21 cellular contexts compared by ENCODE assay signal in genomic region chr22:41231369-41231768, GRCh38. TPM values are rescaled to one million over a fixed set of nuclear protein-coding genes. Genes with fewer than 3 reads are reported as not detected.
DNase-seq lines count a peak whose midpoint lies in the region; ATAC-seq, FAIRE-seq and TF ChIP-seq lines count a peak whose summit lies in the region.
"Had no signal": no experiment of that assay in that cellular context is flagged by ENCODE, and none has a peak within 500 bp of the region (broad histone marks: within the 10 kb centered on the region; RNA-seq: fewer than 3 reads in every experiment).

No MANE protein-coding gene starts in this region.

- TF ChIP-seq CTCF in liver (IDR thresholded peaks at IDR 0.05; ENCODE audit: low read depth, low read length, missing input control) (no peak), HepG2 (CRISPR knock-in tag; IDR thresholded peaks at IDR 0.05) (no peak), endothelial cell (IDR thresholded peaks at IDR 0.05; ENCODE audit: unreplicated experiment) (no peak), nephron progenitor cell (IDR thresholded peaks at IDR 0.05) (no peak)

- H3K79me2 ChIP-seq in HepG2 (ENCODE audit: insufficient read depth, low read length) = no peaks in the 10 kb centered on the region

- no peak overlapping the region for H3K9ac ChIP-seq in liver (ENCODE audit: low read depth in 1 of 2, low read length in 2 of 2)
- H3K9ac ChIP-seq in HepG2 (ENCODE audit: insufficient read depth, low read depth, low read length) = no peak overlapping the region
- H3K9ac ChIP-seq: BLaER1 treated with 17β-estradiol and CSF1 and Interleukin-3, amounts not matched to agents 10 nM and 100 nM had no signal

- intact Hi-C loops in HepG2 (cut with micrococcal nuclease; ENCODE audit: unreplicated experiment) = no loop called here
- intact Hi-C loops in CD4-positive, alpha-beta memory T cell (cut with micrococcal nuclease) = no loop called here

- 73% methylated on average over 7 of the region's 7 CpGs for WGBS in liver
- WGBS in HepG2 (ENCODE audit: low lambda C conversion rate) = 98% methylated on average over 5 of the region's 7 CpGs

- TF ChIP-seq POLR2A in HepG2 (IDR thresholded peaks at IDR 0.05; ENCODE audit: insufficient read depth in 1 of 2, low read depth in 2 of 2, low read length in 2 of 2) = no peak

- no peak for FAIRE-seq in HepG2 (lab: Jason Lieb, UNC)
- FAIRE-seq: D721Med, G401.6, GM12891, GM18507, H54 had no signal

- TF ChIP-seq RAD21 in liver (IDR thresholded peaks at IDR 0.05) (peak in 1 of 2 donors; percentile 18), HepG2 (CRISPR knock-in tag; IDR thresholded peaks at IDR 0.05) (no peak)

- H3K4me1 ChIP-seq in liver (ENCODE audit: control insufficient read depth in 4 of 4, insufficient read depth in 4 of 4, low read length in 3 of 4) (peaks cover 3 to 37% (median 24%) of the 10 kb centered on the region in 4 donors), HepG2 (ENCODE audit: insufficient read depth, low read length) (peaks cover 16% of the 10 kb centered on the region)
- H3K4me1 ChIP-seq in CD4-positive, alpha-beta memory T cell (ENCODE audit: insufficient read depth, low read length) = no peaks in the 10 kb centered on the region
- H3K4me1 ChIP-seq: Caco-2 had no signal

- no peaks in the 10 kb centered on the region for H3K27me3 ChIP-seq in liver (ENCODE audit: control insufficient read depth in 4 of 4, insufficient read depth in 4 of 4, low read length in 3 of 4)
- H3K27me3 ChIP-seq in HepG2 (ENCODE audit: control insufficient read depth in 1 of 2, insufficient read depth in 2 of 2, low read length in 2 of 2) = no peaks in the 10 kb centered on the region
- no peaks in the 10 kb centered on the region for H3K27me3 ChIP-seq in CD4-positive, alpha-beta memory T cell (ENCODE audit: insufficient read depth, low read length)
- H3K27me3 ChIP-seq: BLaER1 treated with 17β-estradiol and CSF1 and Interleukin-3, amounts not matched to agents 10 nM and 100 nM had no signal

- no peak for TF ChIP-seq EP300 in HepG2 (IDR thresholded peaks at IDR 0.05; ENCODE audit: low read depth in 2 of 2, low read length in 2 of 2)
- TF ChIP-seq EP300 in HepG2 (CRISPR knock-in tag; IDR thresholded peaks at IDR 0.05; ENCODE audit: borderline replicate concordance) = no peak

- H3K27me3 Mint-ChIP-seq in endothelial cell (ENCODE audit: unreplicated experiment) (peaks cover 8% of the 10 kb centered on the region), nephron progenitor cell (ENCODE audit: low read depth, poor library complexity) (peaks cover 8% of the 10 kb centered on the region)
- H3K27me3 Mint-ChIP-seq in CD4-positive, alpha-beta memory T cell = no peaks in the 10 kb centered on the region
- H3K27me3 Mint-ChIP-seq: B cell had no signal

- H3K9me3 Mint-ChIP-seq in endothelial cell (ENCODE audit: unreplicated experiment) = no peaks in the 10 kb centered on the region
- H3K9me3 Mint-ChIP-seq in nephron progenitor cell = no peaks in the 10 kb centered on the region
- H3K9me3 Mint-ChIP-seq in CD4-positive, alpha-beta memory T cell = no peaks in the 10 kb centered on the region
- H3K9me3 Mint-ChIP-seq: GM23338 had no signal

- in situ Hi-C loops in HepG2 (cut with HindIII; ENCODE audit: extremely low pct_ligation_motif_present, low pct_unique_long_range_greater_than_20kb) = no loop called here

- H3K4me3 Mint-ChIP-seq in endothelial cell (ENCODE audit: unreplicated experiment) = peak overlapping the region; percentile 47
- H3K4me3 Mint-ChIP-seq in nephron progenitor cell = no peak overlapping the region
- H3K4me3 Mint-ChIP-seq in CD4-positive, alpha-beta memory T cell = no peak overlapping the region
- H3K4me3 Mint-ChIP-seq: B cell, GM23338 had no signal

- H2AFZ ChIP-seq in HepG2 (ENCODE audit: low read length) = no peak overlapping the region
- H2AFZ ChIP-seq: GM23338 had no signal

- H4K20me1 ChIP-seq in HepG2 (ENCODE audit: insufficient read depth, low read length) = no peaks in the 10 kb centered on the region

- no peak overlapping the region for H3K27ac ChIP-seq in liver (ENCODE audit: low read depth in 1 of 2, low read length in 2 of 2)
- no peak overlapping the region for H3K27ac ChIP-seq in HepG2 (ENCODE audit: extremely low read length, insufficient read depth, low read length)
- no peak overlapping the region for H3K27ac ChIP-seq in CD4-positive, alpha-beta memory T cell (ENCODE audit: low read depth, low read length)
- H3K27ac ChIP-seq: BLaER1 treated with 17β-estradiol and CSF1 and Interleukin-3, amounts not matched to agents 10 nM and 100 nM; HL-60 had no signal

- H3K27ac Mint-ChIP-seq in endothelial cell (ENCODE audit: unreplicated experiment) (no peak overlapping the region), nephron progenitor cell (peak overlapping the region; percentile 31)
- H3K27ac Mint-ChIP-seq in CD4-positive, alpha-beta memory T cell = peak overlapping the region in 2 of 7 donors; percentile 27 to 80
- H3K27ac Mint-ChIP-seq: B cell, GM23338 had no signal

- CTCF ChIA-PET in HepG2 (lab: Yijun Ruan, JAX; ENCODE audit: low intra/inter-chr PET ratio, low total read pairs) = no interaction called here
- CTCF ChIA-PET in CD4-positive, alpha-beta memory T cell (lab: Charles Lee; ENCODE audit: partially characterized antibody) = interaction anchor here (0.5 kb wide), 1 partner anchor 33 kb away, joined by 3 read pairs; no protein-coding TSS in a partner anchor

- H3K36me3 Mint-ChIP-seq in endothelial cell (ENCODE audit: low read depth, unreplicated experiment) = peaks cover 14% of the 10 kb centered on the region
- peaks cover 13% of the 10 kb centered on the region for H3K36me3 Mint-ChIP-seq in nephron progenitor cell (ENCODE audit: low read depth)
- H3K36me3 Mint-ChIP-seq in CD4-positive, alpha-beta memory T cell = peaks cover 11 to 30% of the 10 kb centered on the region in 2 donors

- peaks cover 24% of the 10 kb centered on the region for H3K4me1 Mint-ChIP-seq in endothelial cell (ENCODE audit: unreplicated experiment)
- no peaks in the 10 kb centered on the region for H3K4me1 Mint-ChIP-seq in nephron progenitor cell
- peaks cover 0 to 1% (median 0%) of the 10 kb centered on the region in 4 donors for H3K4me1 Mint-ChIP-seq in CD4-positive, alpha-beta memory T cell
- H3K4me1 Mint-ChIP-seq: B cell had no signal

- H3K4me3 ChIP-seq in liver (ENCODE audit: low read depth in 1 of 3, low read length in 3 of 3) = no peak overlapping the region
- no peak overlapping the region for H3K4me3 ChIP-seq in HepG2 (replicated peaks in 1 of 3; ENCODE audit: insufficient read depth in 1 of 3, low read depth in 2 of 3, low read length in 3 of 3)
- H3K4me3 ChIP-seq in CD4-positive, alpha-beta memory T cell (ENCODE audit: low read length in 2 of 2) = no peak overlapping the region
- H3K4me3 ChIP-seq: BLaER1 treated with 17β-estradiol and CSF1 and Interleukin-3, amounts not matched to agents 10 nM and 100 nM; GM23338 had no signal

- H3K36me3 ChIP-seq in liver (ENCODE audit: control insufficient read depth in 4 of 4, insufficient read depth in 3 of 4, low read depth in 1 of 4, low read length in 3 of 4) = peaks cover 5 to 16% (median 8%) of the 10 kb centered on the region in 4 donors
- H3K36me3 ChIP-seq in HepG2 (replicated peaks in 1 of 2; ENCODE audit: control insufficient read depth in 1 of 2, insufficient read depth in 2 of 2, low read length in 2 of 2) = peaks cover 8 to 14% of the 10 kb centered on the region in 2 experiments; a peak in 2 of 5 replicates
- peaks cover 14% of the 10 kb centered on the region for H3K36me3 ChIP-seq in CD4-positive, alpha-beta memory T cell (ENCODE audit: insufficient read depth, low read length)

- BruUV-seq in HepG2 (replicated peaks; lab: Mats Ljungman, UMichigan) = no TSS peak

- DNase-seq in HepG2 (ENCODE audit: low spot score) = no peak
- no peak for DNase-seq in endothelial cell (ENCODE audit: low spot score)
- DNase-seq in nephron progenitor cell = no peak
- no peak for DNase-seq in SW 1271 (lab: John Stamatoyannopoulos, UW)
- no peak for DNase-seq in CD4-positive, alpha-beta memory T cell
- DNase-seq: Caco-2, HCEC 1CT, IMR-90 had no signal

- ATAC-seq in HepG2 (no peak), HG02981 (IDR thresholded peaks at IDR 0.05; ENCODE audit: unreplicated experiment) (no peak)
- ATAC-seq: GM23338 had no signal

- POLR2A ChIA-PET in HepG2 (lab: Yijun Ruan, JAX) = no interaction called here
- POLR2A ChIA-PET in CD4-positive, alpha-beta memory T cell (lab: Charles Lee; ENCODE audit: partially characterized antibody) = interaction anchor here (1.2 kb wide), 1 partner anchor 34 kb away, joined by 3 read pairs; no protein-coding TSS in a partner anchor

- H3K9me3 ChIP-seq in liver (ENCODE audit: control insufficient read depth in 4 of 4, low read length in 3 of 4) = no peaks in the 10 kb centered on the region
- no peaks in the 10 kb centered on the region for H3K9me3 ChIP-seq in HepG2 (ENCODE audit: low read length)
- H3K9me3 ChIP-seq in CD4-positive, alpha-beta memory T cell (ENCODE audit: control insufficient read depth in 1 of 2, low read length in 2 of 2) = no peaks in the 10 kb centered on the region
- H3K9me3 ChIP-seq: BLaER1 treated with 17β-estradiol and CSF1 and Interleukin-3, amounts not matched to agents 10 nM and 100 nM; Caco-2 had no signal

- H3K4me2 ChIP-seq in HepG2 (ENCODE audit: low read depth, low read length) = no peak overlapping the region
- H3K4me2 ChIP-seq: BLaER1 treated with 17β-estradiol and CSF1 and Interleukin-3, amounts not matched to agents 10 nM and 100 nM; GM23338 had no signal

RNA-seq across cellular contexts. Expression of gene CHADL, which starts 9.4 kb away (rescaled TPM):
- total RNA-seq in liver = 1 to 10 TPM in 1 of 2 donors, under 1 TPM in 1; 0.51 to 1.0 TPM
- polyA plus RNA-seq in liver = under 1 TPM; 0.55 to 0.68 TPM
- total RNA-seq in HepG2 (2016; rRNA removed; fragmentation: Illumina TruSeq; extraction: Trizol) = 2.9 and 8.1 TPM in 2 replicates
- total RNA-seq in HepG2 (2016; cell fraction: cytosol; rRNA removed; fragmentation: Illumina TruSeq; extraction: Trizol; ENCODE audit: low read depth) = 0.88 and 1.3 TPM in 2 replicates
- 2.9 and 8.3 TPM in 2 replicates for total RNA-seq in HepG2 (2016; cell fraction: insoluble cytoplasmic fraction; rRNA removed; fragmentation: Illumina TruSeq; extraction: Trizol)
- total RNA-seq in HepG2 (2016; cell fraction: membrane; rRNA removed; fragmentation: Illumina TruSeq; extraction: Trizol) = 1.6 and 1.8 TPM in 2 replicates
- 6.1 TPM in 2 replicates for total RNA-seq in HepG2 (2016; cell fraction: nucleus; rRNA removed; fragmentation: Illumina TruSeq; extraction: Trizol)
- polyA plus RNA-seq in HepG2 (2011; rRNA removed) = 2.8 and 6.1 TPM in 2 replicates
- 2.6 and 5.3 TPM in 2 replicates for polyA plus RNA-seq in HepG2 (2011; cell fraction: cytosol; rRNA removed)
- 7.4 and 7.5 TPM in 2 replicates for polyA plus RNA-seq in HepG2 (2011; cell fraction: nucleus; rRNA removed)
- polyA plus RNA-seq in HepG2 (2012) = 1.9 and 2.5 TPM in 2 replicates
- polyA plus RNA-seq in HepG2 (2016; cell fraction: cytosol; fragmentation: Illumina TruSeq; extraction: Trizol; ENCODE audit: low read depth) = 0.71 and 1.1 TPM in 2 replicates
- 2.5 and 3.1 TPM in 2 replicates for polyA plus RNA-seq in HepG2 (2016; cell fraction: insoluble cytoplasmic fraction; fragmentation: Illumina TruSeq; extraction: Trizol; ENCODE audit: low read depth)
- 0.88 and 1.5 TPM in 2 replicates for polyA plus RNA-seq in HepG2 (2016; cell fraction: membrane; fragmentation: Illumina TruSeq; extraction: Trizol; ENCODE audit: low read depth)
- 9.0 and 10.9 TPM in 2 replicates for polyA plus RNA-seq in HepG2 (2016; cell fraction: nucleus; fragmentation: Illumina TruSeq; extraction: Trizol; ENCODE audit: insufficient read depth, low read depth)
- polyA minus RNA-seq in HepG2 (2011; rRNA and poly(A)+ RNA removed; ENCODE audit: low replicate concordance) = 0.07 and 3.2 TPM in 2 replicates
- 2.1 and 2.4 TPM in 2 replicates for polyA minus RNA-seq in HepG2 (2011; cell fraction: cytosol; rRNA and poly(A)+ RNA removed)
- 2.6 and 3.9 TPM in 2 replicates for polyA minus RNA-seq in HepG2 (2011; cell fraction: nucleus; rRNA and poly(A)+ RNA removed)
- total RNA-seq in endothelial cell (ENCODE audit: unreplicated experiment) = 1.2 TPM
- 1 to 10 TPM in 1 of 2 experiments, under 1 TPM in 1; 0.67 to 1.0 TPM for total RNA-seq in CD4-positive, alpha-beta memory T cell
- polyA plus RNA-seq in CD4-positive, alpha-beta memory T cell = under 1 TPM; 0.10 to 0.26 TPM
- total RNA-seq: A172, HT1080 had no signal
- polyA plus RNA-seq: GM23338 had no signal

RNA-seq across cellular contexts. Expression of gene L3MBTL2, which starts 26.3 kb away (rescaled TPM):
- total RNA-seq in liver (10 to 100 TPM; 11.9 to 17.4 TPM), HepG2 (2016; rRNA removed; fragmentation: Illumina TruSeq; extraction: Trizol) (33.7 and 37.6 TPM in 2 replicates), endothelial cell (ENCODE audit: unreplicated experiment) (20.1 TPM)
- polyA plus RNA-seq in liver (10 to 100 TPM in 1 of 2 donors, 1 to 10 TPM in 1; 8.7 to 12.7 TPM), HepG2 (2011; rRNA removed) (13.8 and 15.2 TPM in 2 replicates)
- 2.0 and 2.6 TPM in 2 replicates for total RNA-seq in HepG2 (2016; cell fraction: cytosol; rRNA removed; fragmentation: Illumina TruSeq; extraction: Trizol; ENCODE audit: low read depth)
- total RNA-seq in HepG2 (2016; cell fraction: insoluble cytoplasmic fraction; rRNA removed; fragmentation: Illumina TruSeq; extraction: Trizol) = 33.9 and 35.3 TPM in 2 replicates
- total RNA-seq in HepG2 (2016; cell fraction: membrane; rRNA removed; fragmentation: Illumina TruSeq; extraction: Trizol) = 9.5 and 10.0 TPM in 2 replicates
- total RNA-seq in HepG2 (2016; cell fraction: nucleus; rRNA removed; fragmentation: Illumina TruSeq; extraction: Trizol) = 18.8 and 19.9 TPM in 2 replicates
- polyA plus RNA-seq in HepG2 (2011; cell fraction: cytosol; rRNA removed) = 11.1 and 12.2 TPM in 2 replicates
- polyA plus RNA-seq in HepG2 (2011; cell fraction: nucleus; rRNA removed) = 22.6 and 24.9 TPM in 2 replicates
- polyA plus RNA-seq in HepG2 (2012) = 8.5 and 9.8 TPM in 2 replicates
- polyA plus RNA-seq in HepG2 (2016; cell fraction: cytosol; fragmentation: Illumina TruSeq; extraction: Trizol; ENCODE audit: low read depth) = 1.4 and 1.9 TPM in 2 replicates
- 23.7 and 29.8 TPM in 2 replicates for polyA plus RNA-seq in HepG2 (2016; cell fraction: insoluble cytoplasmic fraction; fragmentation: Illumina TruSeq; extraction: Trizol; ENCODE audit: low read depth)
- 4.5 and 4.6 TPM in 2 replicates for polyA plus RNA-seq in HepG2 (2016; cell fraction: membrane; fragmentation: Illumina TruSeq; extraction: Trizol; ENCODE audit: low read depth)
- 29.0 and 31.3 TPM in 2 replicates for polyA plus RNA-seq in HepG2 (2016; cell fraction: nucleus; fragmentation: Illumina TruSeq; extraction: Trizol; ENCODE audit: insufficient read depth, low read depth)
- polyA minus RNA-seq in HepG2 (2011; rRNA and poly(A)+ RNA removed; ENCODE audit: low replicate concordance) = 21.4 and 43.9 TPM in 2 replicates
- 8.2 and 8.3 TPM in 2 replicates for polyA minus RNA-seq in HepG2 (2011; cell fraction: cytosol; rRNA and poly(A)+ RNA removed)
- 10.6 and 11.2 TPM in 2 replicates for polyA minus RNA-seq in HepG2 (2011; cell fraction: nucleus; rRNA and poly(A)+ RNA removed)
- 10 to 100 TPM; 42.7 to 48.2 TPM for total RNA-seq in CD4-positive, alpha-beta memory T cell
- 10 to 100 TPM; 27.5 to 28.1 TPM for polyA plus RNA-seq in CD4-positive, alpha-beta memory T cell

RNA-seq across cellular contexts. Expression of gene RANGAP1, which starts 54.6 kb away (rescaled TPM):
- 10 to 100 TPM; 29.4 to 40.3 TPM for total RNA-seq in liver
- polyA plus RNA-seq in liver = 10 to 100 TPM; 12.0 to 37.2 TPM
- 71.7 and 83.9 TPM in 2 replicates for total RNA-seq in HepG2 (2016; rRNA removed; fragmentation: Illumina TruSeq; extraction: Trizol)
- total RNA-seq in HepG2 (2016; cell fraction: cytosol; rRNA removed; fragmentation: Illumina TruSeq; extraction: Trizol; ENCODE audit: low read depth) = 10.6 and 11.9 TPM in 2 replicates
- total RNA-seq in HepG2 (2016; cell fraction: insoluble cytoplasmic fraction; rRNA removed; fragmentation: Illumina TruSeq; extraction: Trizol) = 66.9 and 83.1 TPM in 2 replicates
- 28.4 and 30.2 TPM in 2 replicates for total RNA-seq in HepG2 (2016; cell fraction: membrane; rRNA removed; fragmentation: Illumina TruSeq; extraction: Trizol)
- 45.7 and 49.7 TPM in 2 replicates for total RNA-seq in HepG2 (2016; cell fraction: nucleus; rRNA removed; fragmentation: Illumina TruSeq; extraction: Trizol)
- 51.8 and 53.8 TPM in 2 replicates for polyA plus RNA-seq in HepG2 (2011; rRNA removed)
- 40.4 and 58.2 TPM in 2 replicates for polyA plus RNA-seq in HepG2 (2011; cell fraction: cytosol; rRNA removed)
- 108 and 147 TPM in 2 replicates for polyA plus RNA-seq in HepG2 (2011; cell fraction: nucleus; rRNA removed)
- polyA plus RNA-seq in HepG2 (2012) = 34.5 and 50.8 TPM in 2 replicates
- 5.9 TPM in 2 replicates for polyA plus RNA-seq in HepG2 (2016; cell fraction: cytosol; fragmentation: Illumina TruSeq; extraction: Trizol; ENCODE audit: low read depth)
- 56.5 and 66.2 TPM in 2 replicates for polyA plus RNA-seq in HepG2 (2016; cell fraction: insoluble cytoplasmic fraction; fragmentation: Illumina TruSeq; extraction: Trizol; ENCODE audit: low read depth)
- polyA plus RNA-seq in HepG2 (2016; cell fraction: membrane; fragmentation: Illumina TruSeq; extraction: Trizol; ENCODE audit: low read depth) = 13.7 and 14.7 TPM in 2 replicates
- polyA plus RNA-seq in HepG2 (2016; cell fraction: nucleus; fragmentation: Illumina TruSeq; extraction: Trizol; ENCODE audit: insufficient read depth, low read depth) = 86.6 and 97.6 TPM in 2 replicates
- polyA minus RNA-seq in HepG2 (2011; rRNA and poly(A)+ RNA removed; ENCODE audit: low replicate concordance) = 97.7 and 166 TPM in 2 replicates
- 35.8 and 36.2 TPM in 2 replicates for polyA minus RNA-seq in HepG2 (2011; cell fraction: cytosol; rRNA and poly(A)+ RNA removed)
- polyA minus RNA-seq in HepG2 (2011; cell fraction: nucleus; rRNA and poly(A)+ RNA removed) = 23.8 and 25.0 TPM in 2 replicates
- total RNA-seq in endothelial cell (ENCODE audit: unreplicated experiment) = 71.5 TPM
- 10 to 100 TPM; 69.1 to 74.7 TPM for total RNA-seq in CD4-positive, alpha-beta memory T cell
- 10 to 100 TPM; 12.7 to 32.3 TPM for polyA plus RNA-seq in CD4-positive, alpha-beta memory T cell
